Comparison of ENCODE assay signal across 39 cellular contexts in genomic region chr3:55527381-55527780, GRCh38. TPM values are rescaled to one million over a fixed set of nuclear protein-coding genes. Genes with fewer than 3 reads are reported as not detected.
"Had no signal": no experiment of that assay in that cellular context is flagged by ENCODE, and none has a peak within 500 bp of the region (broad histone marks: within the 10 kb centered on the region; RNA-seq: fewer than 3 reads in every experiment).

No MANE protein-coding gene starts in this region.

- H3K9me3 ChIP-seq: ascending aorta had no signal

- H3K27me3 ChIP-seq: ascending aorta, cardiac muscle cell had no signal

- H3K4me3 ChIP-seq: ascending aorta, cardiac muscle cell had no signal

- H3K9me3 Mint-ChIP-seq: activated CD4-positive, alpha-beta memory T cell treated with anti-CD3 and anti-CD28 coated beads, Interleukin-2, amount 10 ng/mL, durations not matched to agents 7 days and 5 days; activated CD4-positive, alpha-beta T cell treated with anti-CD3 and anti-CD28 coated beads, Interleukin-2, amount 10 ng/mL, durations not matched to agents 7 days and 5 days; activated naive CD4-positive, alpha-beta T cell treated with anti-CD3 and anti-CD28 coated beads, Interleukin-2, amount 10 ng/mL, durations not matched to agents 7 days and 5 days; activated naive CD4-positive, alpha-beta T cell treated with anti-CD3 and anti-CD28 coated beads, Interleukin-2, amount 50 U/mL, for 24 hours; activated naive CD8-positive, alpha-beta T cell treated with anti-CD3 and anti-CD28 coated beads, Interleukin-2, amount 10 ng/mL, durations not matched to agents 7 days and 5 days; activated naive CD8-positive, alpha-beta T cell treated with anti-CD3 and anti-CD28 coated beads, Interleukin-2, amount 50 U/mL, for 24 hours; activated T-cell treated with anti-CD3 and anti-CD28 coated beads, Interleukin-2, amount 50 U/mL, for 24 hours; activated T-helper 2 cell treated with anti-CD3 and anti-CD28 coated beads, Interferon-gamma antibody, Interleukin-2, Interleukin-4, amounts not matched to agents 10 μg/mL and 5 μg/mL and 100 μg/mL, durations not matched to agents 14 hours and 24 hours and 36 hours; brain; central memory CD8-positive, alpha-beta T cell; T-helper 1 cell treated with Interleukin-12 subunit alpha and Interleukin-12 subunit beta and Interleukin-4 antibody, amounts not matched to agents 30 μg/mL and 1 μg/mL, for 36 hours; T-helper 2 cell treated with Interferon-gamma antibody and Interleukin-4, amounts not matched to agents 5 μg/mL and 100 μg/mL, for 36 hours; WTC11 had no signal

- H3K4me1 ChIP-seq: ascending aorta had no signal

- H3K27ac ChIP-seq: ascending aorta, cardiac muscle cell, WERI-Rb-1 had no signal

- DNase-seq: activated CD4-positive, alpha-beta memory T cell treated with anti-CD3 and anti-CD28 coated beads, Interleukin-2, amount 10 ng/mL, durations not matched to agents 7 days and 5 days; activated CD4-positive, alpha-beta T cell treated with anti-CD3 and anti-CD28 coated beads for 1 hour; activated CD4-positive, alpha-beta T cell treated with anti-CD3 and anti-CD28 coated beads for 36 hours; activated CD4-positive, alpha-beta T cell treated with anti-CD3 and anti-CD28 coated beads for 48 hours; activated CD4-positive, alpha-beta T cell treated with anti-CD3 and anti-CD28 coated beads, Interleukin-2, amount 10 ng/mL, durations not matched to agents 7 days and 5 days; activated CD4-positive, alpha-beta T cell treated with anti-CD3 and anti-CD28 coated beads, Interleukin-2, amount 50 U/mL, for 48 hours; activated CD4-positive, CD25-positive, alpha-beta regulatory T cell; activated CD8-positive, alpha-beta memory T cell treated with anti-CD3 and anti-CD28 coated beads for 24 hours; activated CD8-positive, alpha-beta memory T cell treated with anti-CD3 and anti-CD28 coated beads, Interleukin-2, amount 10 ng/mL, durations not matched to agents 7 days and 5 days; activated CD8-positive, alpha-beta memory T cell treated with anti-CD3 and anti-CD28 coated beads, Interleukin-2, amount 50 U/mL, for 48 hours; activated CD8-positive, alpha-beta T cell treated with anti-CD3 and anti-CD28 coated beads, Interleukin-2, amount 10 ng/mL, durations not matched to agents 7 days and 5 days; activated effector memory CD4-positive, alpha-beta T cell treated with Interleukin-2 at 50 U/mL for 16 hours; activated gamma-delta T cell; activated naive CD4-positive, alpha-beta T cell treated with anti-CD3 and anti-CD28 coated beads, Interleukin-2, amount 10 ng/mL, durations not matched to agents 7 days and 5 days; activated naive CD4-positive, alpha-beta T cell treated with Interleukin-2 at 50 U/mL for 16 hours; activated naive CD8-positive, alpha-beta T cell treated with anti-CD3 and anti-CD28 coated beads, Interleukin-2, amount 10 ng/mL, durations not matched to agents 7 days and 5 days; activated naive CD8-positive, alpha-beta T cell treated with anti-CD3 and anti-CD28 coated beads, Interleukin-2, amount 50 U/mL, for 24 hours; activated T-cell treated with anti-CD3 and anti-CD28 coated beads, Interleukin-2, amount 50 U/mL, for 24 hours; activated T-cell treated with anti-CD3 and anti-CD28 coated beads, Interleukin-2, amount 50 U/mL, for 48 hours; amygdala; anterior cingulate cortex; cerebellar nuclear complex; T-helper 1 cell; T-helper 2 cell; T-helper 9 cell; WERI-Rb-1 had no signal

- H3K4me1 Mint-ChIP-seq: activated CD4-positive, alpha-beta memory T cell treated with anti-CD3 and anti-CD28 coated beads, Interleukin-2, amount 10 ng/mL, durations not matched to agents 7 days and 5 days; activated CD4-positive, alpha-beta T cell treated with anti-CD3 and anti-CD28 coated beads for 36 hours; activated CD8-positive, alpha-beta memory T cell treated with anti-CD3 and anti-CD28 coated beads, Interleukin-2, amount 10 ng/mL, durations not matched to agents 7 days and 5 days; activated naive CD4-positive, alpha-beta T cell treated with anti-CD3 and anti-CD28 coated beads, Interleukin-2, amount 10 ng/mL, durations not matched to agents 7 days and 5 days; activated naive CD4-positive, alpha-beta T cell treated with anti-CD3 and anti-CD28 coated beads, Interleukin-2, amount 50 U/mL, for 24 hours; activated naive CD8-positive, alpha-beta T cell treated with anti-CD3 and anti-CD28 coated beads, Interleukin-2, amount 10 ng/mL, durations not matched to agents 7 days and 5 days; activated naive CD8-positive, alpha-beta T cell treated with anti-CD3 and anti-CD28 coated beads, Interleukin-2, amount 50 U/mL, for 24 hours; central memory CD8-positive, alpha-beta T cell had no signal

- H3K36me3 Mint-ChIP-seq: activated CD8-positive, alpha-beta memory T cell treated with anti-CD3 and anti-CD28 coated beads, Interleukin-2, amount 10 ng/mL, durations not matched to agents 7 days and 5 days; activated naive CD4-positive, alpha-beta T cell treated with anti-CD3 and anti-CD28 coated beads, Interleukin-2, amount 10 ng/mL, durations not matched to agents 7 days and 5 days; activated naive CD4-positive, alpha-beta T cell treated with anti-CD3 and anti-CD28 coated beads, Interleukin-2, amount 50 U/mL, for 24 hours; activated naive CD8-positive, alpha-beta T cell; activated naive CD8-positive, alpha-beta T cell treated with anti-CD3 and anti-CD28 coated beads, Interleukin-2, amount 10 ng/mL, durations not matched to agents 7 days and 5 days; brain; WTC11 had no signal

- H3K4me3 Mint-ChIP-seq: activated CD4-positive, alpha-beta memory T cell treated with anti-CD3 and anti-CD28 coated beads, Interleukin-2, amount 10 ng/mL, durations not matched to agents 7 days and 5 days; activated CD4-positive, alpha-beta T cell treated with anti-CD3 and anti-CD28 coated beads for 36 hours; activated CD4-positive, alpha-beta T cell treated with anti-CD3 and anti-CD28 coated beads, Interleukin-2, amount 10 ng/mL, durations not matched to agents 7 days and 5 days; activated CD8-positive, alpha-beta memory T cell treated with anti-CD3 and anti-CD28 coated beads, Interleukin-2, amount 10 ng/mL, durations not matched to agents 7 days and 5 days; activated CD8-positive, alpha-beta T cell treated with anti-CD3 and anti-CD28 coated beads, Interleukin-2, amount 10 ng/mL, durations not matched to agents 7 days and 5 days; activated naive CD4-positive, alpha-beta T cell treated with anti-CD3 and anti-CD28 coated beads, Interleukin-2, amount 10 ng/mL, durations not matched to agents 7 days and 5 days; activated naive CD4-positive, alpha-beta T cell treated with anti-CD3 and anti-CD28 coated beads, Interleukin-2, amount 50 U/mL, for 24 hours; activated naive CD8-positive, alpha-beta T cell; activated naive CD8-positive, alpha-beta T cell treated with anti-CD3 and anti-CD28 coated beads, Interleukin-2, amount 10 ng/mL, durations not matched to agents 7 days and 5 days; activated naive CD8-positive, alpha-beta T cell treated with anti-CD3 and anti-CD28 coated beads, Interleukin-2, amount 50 U/mL, for 24 hours; activated T-cell treated with anti-CD3 and anti-CD28 coated beads, Interleukin-2, amount 50 U/mL, for 24 hours; brain; central memory CD8-positive, alpha-beta T cell; T-helper 1 cell treated with Interleukin-12 subunit alpha and Interleukin-12 subunit beta and Interleukin-4 antibody, amounts not matched to agents 30 μg/mL and 1 μg/mL, for 36 hours; T-helper 2 cell treated with Interferon-gamma antibody and Interleukin-4, amounts not matched to agents 5 μg/mL and 100 μg/mL, for 36 hours; WTC11 had no signal

- H3K27me3 Mint-ChIP-seq: activated CD4-positive, alpha-beta memory T cell treated with anti-CD3 and anti-CD28 coated beads, Interleukin-2, amount 10 ng/mL, durations not matched to agents 7 days and 5 days; activated CD4-positive, alpha-beta T cell treated with anti-CD3 and anti-CD28 coated beads for 36 hours; activated CD4-positive, alpha-beta T cell treated with anti-CD3 and anti-CD28 coated beads, Interleukin-2, amount 10 ng/mL, durations not matched to agents 7 days and 5 days; activated CD8-positive, alpha-beta memory T cell treated with anti-CD3 and anti-CD28 coated beads, Interleukin-2, amount 10 ng/mL, durations not matched to agents 7 days and 5 days; activated naive CD4-positive, alpha-beta T cell treated with anti-CD3 and anti-CD28 coated beads, Interleukin-2, amount 10 ng/mL, durations not matched to agents 7 days and 5 days; activated naive CD4-positive, alpha-beta T cell treated with anti-CD3 and anti-CD28 coated beads, Interleukin-2, amount 50 U/mL, for 24 hours; activated naive CD8-positive, alpha-beta T cell; activated naive CD8-positive, alpha-beta T cell treated with anti-CD3 and anti-CD28 coated beads, Interleukin-2, amount 50 U/mL, for 24 hours; activated T-cell treated with anti-CD3 and anti-CD28 coated beads, Interleukin-2, amount 50 U/mL, for 24 hours; central memory CD8-positive, alpha-beta T cell had no signal

- ATAC-seq: activated CD4-positive, alpha-beta T cell treated with anti-CD3 and anti-CD28 coated beads for 36 hours; activated CD4-positive, CD25-positive, alpha-beta regulatory T cell treated with anti-CD3 and anti-CD28 coated beads, Interleukin-2, amount 50 U/mL, for 24 hours; activated CD8-positive, alpha-beta memory T cell treated with anti-CD3 and anti-CD28 coated beads, Interleukin-2, amount 10 ng/mL, durations not matched to agents 7 days and 5 days; activated CD8-positive, alpha-beta T cell treated with anti-CD3 and anti-CD28 coated beads, Interleukin-2, amount 10 ng/mL, durations not matched to agents 7 days and 5 days; activated naive CD8-positive, alpha-beta T cell treated with anti-CD3 and anti-CD28 coated beads, Interleukin-2, amount 50 U/mL, for 24 hours; WTC11 had no signal

- FAIRE-seq: bronchial epithelial cell, TTC549 had no signal

- H3K36me3 ChIP-seq: ascending aorta, cardiac muscle cell, WERI-Rb-1 had no signal

- H3K27ac Mint-ChIP-seq: activated CD4-positive, alpha-beta memory T cell treated with anti-CD3 and anti-CD28 coated beads, Interleukin-2, amount 10 ng/mL, durations not matched to agents 7 days and 5 days; activated CD4-positive, alpha-beta T cell treated with anti-CD3 and anti-CD28 coated beads for 36 hours; activated CD4-positive, alpha-beta T cell treated with anti-CD3 and anti-CD28 coated beads, Interleukin-2, amount 10 ng/mL, durations not matched to agents 7 days and 5 days; activated CD8-positive, alpha-beta memory T cell treated with anti-CD3 and anti-CD28 coated beads, Interleukin-2, amount 10 ng/mL, durations not matched to agents 7 days and 5 days; activated CD8-positive, alpha-beta T cell treated with anti-CD3 and anti-CD28 coated beads, Interleukin-2, amount 10 ng/mL, durations not matched to agents 7 days and 5 days; activated naive CD4-positive, alpha-beta T cell treated with anti-CD3 and anti-CD28 coated beads, Interleukin-2, amount 10 ng/mL, durations not matched to agents 7 days and 5 days; activated naive CD4-positive, alpha-beta T cell treated with anti-CD3 and anti-CD28 coated beads, Interleukin-2, amount 50 U/mL, for 24 hours; activated naive CD8-positive, alpha-beta T cell; activated naive CD8-positive, alpha-beta T cell treated with anti-CD3 and anti-CD28 coated beads, Interleukin-2, amount 10 ng/mL, durations not matched to agents 7 days and 5 days; activated naive CD8-positive, alpha-beta T cell treated with anti-CD3 and anti-CD28 coated beads, Interleukin-2, amount 50 U/mL, for 24 hours; activated T-cell treated with anti-CD3 and anti-CD28 coated beads, Interleukin-2, amount 50 U/mL, for 24 hours; activated T-helper 2 cell treated with anti-CD3 and anti-CD28 coated beads, Interferon-gamma antibody, Interleukin-2, Interleukin-4, amounts not matched to agents 10 μg/mL and 5 μg/mL and 100 μg/mL, durations not matched to agents 14 hours and 24 hours and 36 hours; T-helper 1 cell treated with Interleukin-12 subunit alpha and Interleukin-12 subunit beta and Interleukin-4 antibody, amounts not matched to agents 30 μg/mL and 1 μg/mL, for 36 hours; T-helper 2 cell treated with Interferon-gamma antibody and Interleukin-4, amounts not matched to agents 5 μg/mL and 100 μg/mL, for 36 hours; WTC11 had no signal

RNA-seq across cellular contexts. Expression of gene WNT5A, which starts 40.3 kb away (rescaled TPM):
- total RNA-seq: activated CD4-positive, alpha-beta memory T cell treated with anti-CD3 and anti-CD28 coated beads, Interleukin-2, amount 10 ng/mL, durations not matched to agents 7 days and 5 days; activated CD4-positive, alpha-beta T cell treated with anti-CD3 and anti-CD28 coated beads for 36 hours; activated CD4-positive, alpha-beta T cell treated with anti-CD3 and anti-CD28 coated beads, Interleukin-2, amount 10 ng/mL, durations not matched to agents 7 days and 5 days; activated CD8-positive, alpha-beta T cell treated with anti-CD3 and anti-CD28 coated beads, Interleukin-2, amount 10 ng/mL, durations not matched to agents 7 days and 5 days; activated naive CD8-positive, alpha-beta T cell treated with anti-CD3 and anti-CD28 coated beads, Interleukin-2, amount 10 ng/mL, durations not matched to agents 7 days and 5 days had no signal
